8 cellular contexts compared by ENCODE assay signal in the genomic region with DNA sequence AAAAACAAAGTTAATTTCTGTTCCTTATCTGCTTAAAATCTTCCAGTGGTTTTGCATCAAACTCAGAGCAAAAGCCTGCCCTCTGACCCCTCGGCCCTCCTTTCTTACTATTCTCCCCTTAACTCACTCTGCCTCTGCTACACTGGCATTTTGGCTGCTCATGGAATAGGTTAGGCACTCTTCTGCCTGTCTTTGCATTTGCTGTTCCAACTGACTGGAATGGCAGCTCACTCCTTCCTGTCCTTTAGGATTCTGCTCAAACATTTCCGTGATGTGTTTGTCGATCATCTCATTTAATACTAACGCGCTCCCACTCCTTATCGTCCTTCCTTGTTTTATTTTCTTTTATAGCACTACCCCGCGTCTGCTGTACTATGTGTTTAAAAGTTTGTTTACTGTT. TPM values are rescaled to one million over a fixed set of nuclear protein-coding genes. Genes with fewer than 3 reads are reported as not detected.
DNase-seq lines count a peak whose midpoint lies in the region; ATAC-seq lines count a peak whose summit lies in the region.

No MANE protein-coding gene starts in this region.

- WGBS in iPS DF 6.9 (ENCODE audit: insufficient coverage, insufficient read length), result no CpG with 5 or more reads among the region's 8 CpGs

- H3K27me3 ChIP-seq in iPS DF 6.9 (ENCODE audit: control insufficient read depth, insufficient read depth, low read length) (no peaks in the 10 kb centered on the region), subcutaneous abdominal adipose tissue (ENCODE audit: control insufficient read depth in 5 of 5, insufficient read depth in 4 of 5, low read length in 5 of 5) (no peaks in the 10 kb centered on the region)

- in situ Hi-C loops in SK-MEL-5 (cut with HindIII; ENCODE audit: low pct_unique_long_range_greater_than_20kb, low sequenced_read_pairs), result no loop called here

- peak overlapping the region; percentile 82; the same call in 1 of the 2 replicates for H3K4me3 ChIP-seq in iPS DF 6.9 (ENCODE audit: low read length)
- peak overlapping the region; percentile 91 to 96 (median 95) for H3K4me3 ChIP-seq in subcutaneous abdominal adipose tissue (ENCODE audit: low read depth in 1 of 5, low read length in 5 of 5)

- H3K9ac ChIP-seq in subcutaneous abdominal adipose tissue (ENCODE audit: low read length in 5 of 5), result peak overlapping the region; percentile 84 to 97 (median 95)

- H3K36me3 ChIP-seq in iPS DF 6.9 (ENCODE audit: control insufficient read depth, insufficient read depth, low read length) (peaks cover 5% of the 10 kb centered on the region; the same call in 1 of the 2 replicates), subcutaneous abdominal adipose tissue (ENCODE audit: control insufficient read depth in 5 of 5, insufficient read depth in 5 of 5, low read length in 5 of 5) (peaks cover 13 to 22% (median 16%) of the 10 kb centered on the region in 5 donors)

- H3K9me3 ChIP-seq in iPS DF 6.9 (ENCODE audit: control insufficient read depth, insufficient read depth, low read length) (no peaks in the 10 kb centered on the region), subcutaneous abdominal adipose tissue (ENCODE audit: control insufficient read depth in 5 of 5, low read length in 5 of 5) (no peaks in the 10 kb centered on the region)

- ATAC-seq in HG02970 (IDR thresholded peaks at IDR 0.05; ENCODE audit: low FRiP score, unreplicated experiment), result no peak
- ATAC-seq in GM21360 (IDR thresholded peaks at IDR 0.05; ENCODE audit: unreplicated experiment), result no peak

- H3K4me1 ChIP-seq in iPS DF 6.9 (ENCODE audit: control insufficient read depth, insufficient read depth, low read length) (peaks cover 4% of the 10 kb centered on the region; the same call in 1 of the 2 replicates), subcutaneous abdominal adipose tissue (ENCODE audit: control insufficient read depth in 5 of 5, insufficient read depth in 5 of 5, low read length in 5 of 5) (peaks cover 8 to 33% (median 29%) of the 10 kb centered on the region in 5 donors)

- DNase-seq in DMS53 (lab: John Stamatoyannopoulos, UW), result peak; percentile 35
- DNase-seq in DMS53 treated with DMSO at 0.1 percent for 48 hours (lab: John Stamatoyannopoulos, UW; ENCODE audit: unreplicated experiment), result no peak
- DNase-seq in SK-MEL-5 (ENCODE audit: low read depth, low spot score), result peak; percentile 43
- DNase-seq in iPS DF 6.9 (ENCODE audit: low read depth, low spot score), result no peak
- DNase-seq in NCI-H774 (lab: John Stamatoyannopoulos, UW), result no peak

- H3K27ac ChIP-seq in iPS DF 6.9 (ENCODE audit: low read length) (no peak overlapping the region), subcutaneous abdominal adipose tissue (ENCODE audit: low read depth, low read length) (peak overlapping the region; percentile 91)

RNA-seq across cellular contexts. Expression of a gene that starts 0.8 kb away (rescaled TPM):
- 118 and 122 TPM in 2 replicates for total RNA-seq in SK-MEL-5 (2014; rRNA removed; shearing (Covaris generic))
- 49.2 and 73.8 TPM in 2 replicates for polyA plus RNA-seq in SK-MEL-5 (2015; cell fraction: cytosol; rRNA removed)
- polyA plus RNA-seq in SK-MEL-5 (2015; cell fraction: nucleus; rRNA removed), result 102 and 143 TPM in 2 replicates

RNA-seq across cellular contexts. Expression of a gene that starts 0.9 kb away (rescaled TPM):
- total RNA-seq in SK-MEL-5 (2014; rRNA removed; shearing (Covaris generic)), result 28.7 and 31.0 TPM in 2 replicates
- polyA plus RNA-seq in SK-MEL-5 (2015; cell fraction: cytosol; rRNA removed), result 20.3 and 21.1 TPM in 2 replicates
- polyA plus RNA-seq in SK-MEL-5 (2015; cell fraction: nucleus; rRNA removed), result 155 and 221 TPM in 2 replicates

RNA-seq across cellular contexts. Expression of a gene that starts 34.3 kb away (rescaled TPM):
- 36.3 and 43.7 TPM in 2 replicates for total RNA-seq in SK-MEL-5 (2014; rRNA removed; shearing (Covaris generic))
- polyA plus RNA-seq in SK-MEL-5 (2015; cell fraction: cytosol; rRNA removed), result 77.3 and 78.8 TPM in 2 replicates
- polyA plus RNA-seq in SK-MEL-5 (2015; cell fraction: nucleus; rRNA removed), result 50.7 and 55.9 TPM in 2 replicates

RNA-seq across cellular contexts. Expression of a gene that starts 42.1 kb away (rescaled TPM):
- not detected in 2 replicates for total RNA-seq in SK-MEL-5 (2014; rRNA removed; shearing (Covaris generic))
- not detected in 2 replicates for polyA plus RNA-seq in SK-MEL-5 (2015; cell fraction: cytosol; rRNA removed)
- polyA plus RNA-seq in SK-MEL-5 (2015; cell fraction: nucleus; rRNA removed), result not detected in 2 replicates

Comparison
In these comparisons a context has a peak if more than half of its experiments do, and no peak if none do; other contexts are left out.
1. DNase-seq: peak in DMS53 (single experiment) and SK-MEL-5 (single experiment); none in DMS53 treated with DMSO at 0.1 percent for 48 hours (single experiment), iPS DF 6.9 (single experiment) and NCI-H774 (single experiment).